In genomic region chr18:77009675-77010074, GRCh38 we compare ENCODE assay signal across 14 cellular contexts.
"Had no signal": no experiment of that assay in that cellular context is flagged by ENCODE, and none has a peak within 500 bp of the region (broad histone marks: within the 10 kb centered on the region; RNA-seq: fewer than 3 reads in every experiment).

No MANE protein-coding gene starts in this region.

- H3K27me3 Mint-ChIP-seq: activated naive CD8-positive, alpha-beta T cell; dendritic cell treated with granulocyte-macrophage colony-stimulating factor and Interleukin-4, amounts not matched to agents 40 ng/mL and 50 ng/mL, for 4 days; type B pancreatic cell had no signal

- ATAC-seq: activated T-cell treated with anti-CD3 and anti-CD28 coated beads, Interleukin-2, amount 50 U/mL, for 4 hours; left colon; lower lobe of right lung; psoas muscle; right lobe of liver had no signal

- H3K36me3 ChIP-seq: brain microvascular endothelial cell had no signal

- H3K4me3 Mint-ChIP-seq: activated naive CD8-positive, alpha-beta T cell; activated T-cell treated with anti-CD3 and anti-CD28 coated beads, Interleukin-2, amount 50 U/mL, for 4 hours; dendritic cell treated with granulocyte-macrophage colony-stimulating factor and Interleukin-4, amounts not matched to agents 40 ng/mL and 50 ng/mL, for 4 days; type B pancreatic cell had no signal

- H3K27ac ChIP-seq: brain microvascular endothelial cell, lower lobe of right lung, psoas muscle, right lobe of liver had no signal

- H3K9me3 Mint-ChIP-seq: activated T-cell treated with anti-CD3 and anti-CD28 coated beads, Interleukin-2, amount 50 U/mL, for 4 hours; dendritic cell treated with granulocyte-macrophage colony-stimulating factor and Interleukin-4, amounts not matched to agents 40 ng/mL and 50 ng/mL, for 4 days; type B pancreatic cell had no signal

- H3K4me2 ChIP-seq: smooth muscle cell had no signal

- H3K4me3 ChIP-seq: lower lobe of right lung, psoas muscle, right lobe of liver, smooth muscle cell had no signal

- H3K9me3 ChIP-seq: lower lobe of right lung, psoas muscle, right lobe of liver had no signal

- H3K27ac Mint-ChIP-seq: activated naive CD8-positive, alpha-beta T cell; type B pancreatic cell had no signal

- H3K36me3 Mint-ChIP-seq: activated naive CD8-positive, alpha-beta T cell had no signal

- DNase-seq: activated CD4-positive, alpha-beta T cell treated with anti-CD3 and anti-CD28 coated beads, Interleukin-2, amount 50 U/mL, for 48 hours; activated CD4-positive, CD25-positive, alpha-beta regulatory T cell treated with anti-CD3 and anti-CD28 coated beads, Interleukin-2, amount 50 U/mL, for 72 hours; activated effector memory CD4-positive, alpha-beta T cell treated with anti-CD3 and anti-CD28 coated beads, Interleukin-2, amount 50 U/mL, for 16 hours; activated T-cell treated with anti-CD3 and anti-CD28 coated beads, Interleukin-2, amount 50 U/mL, for 4 hours; brain microvascular endothelial cell; cerebellar nuclear complex; left colon; lower lobe of right lung; psoas muscle had no signal

- H3K27me3 ChIP-seq: brain microvascular endothelial cell, right lobe of liver had no signal
